ENCODE assay signal across 8 cellular contexts in genomic region chr3:146543461-146544012, GRCh38. TPM values are rescaled to one million over a fixed set of nuclear protein-coding genes. Genes with fewer than 3 reads are reported as not detected.
DNase-seq lines count a peak whose midpoint lies in the region; ATAC-seq, FAIRE-seq and TF ChIP-seq lines count a peak whose summit lies in the region.

No MANE protein-coding gene starts in this region.

- H3K36me3 Mint-ChIP-seq in GM23338 (ENCODE audit: low read depth), result peaks cover 24% of the 10 kb centered on the region

- H3K4me1 ChIP-seq in GM23338 (ENCODE audit: insufficient read depth) (peaks cover 30% of the 10 kb centered on the region), keratinocyte (ENCODE audit: control insufficient read depth, extremely low read depth, insufficient read depth, low read length) (peaks cover 27% of the 10 kb centered on the region), stomach (peaks cover 15 to 56% (median 37%) of the 10 kb centered on the region in 4 donors)

- no peak overlapping the region for H3K27ac Mint-ChIP-seq in GM23338

- FAIRE-seq in keratinocyte (lab: Jason Lieb, UNC), result no peak

- H3K4me1 Mint-ChIP-seq in GM23338, result peaks cover 16% of the 10 kb centered on the region

- H4K20me1 ChIP-seq in GM23338 (replicated peaks; ENCODE audit: insufficient read depth), result peaks cover 9% of the 10 kb centered on the region; the same call in 1 of the 2 replicates
- H4K20me1 ChIP-seq in keratinocyte (ENCODE audit: control insufficient read depth, extremely low read depth, insufficient read depth, low read length), result no peaks in the 10 kb centered on the region

- peaks cover 4% of the 10 kb centered on the region for H3K27me3 Mint-ChIP-seq in GM23338 (ENCODE audit: insufficient read depth, low read depth, poor library complexity)

- DNase-seq in GM12864 (ENCODE audit: low read depth) (no peak), GM23338 (ENCODE audit: low spot score) (no peak), MG63 (no peak), astrocyte of the spinal cord (ENCODE audit: low read depth, low spot score) (peak; percentile 36), keratinocyte (ENCODE audit: low read depth, low spot score) (no peak), stomach (no peak), NCI-H226 (no peak), ureter (ENCODE audit: low spot score) (no peak)

- peaks cover 5% of the 10 kb centered on the region; the same call in 1 of the 2 replicates for H3K9me2 ChIP-seq in GM23338 (ENCODE audit: insufficient read depth)

- in situ Hi-C loops in astrocyte of the spinal cord (cut with HindIII; ENCODE audit: low sequenced_read_pairs), result no loop called here

- no peak for TF ChIP-seq CTCF in GM12864 (IDR thresholded peaks at IDR 0.05; ENCODE audit: low read depth, low read length, missing control alignments)
- TF ChIP-seq CTCF in GM23338 (conservative IDR thresholded peaks at IDR 0.05; ENCODE audit: low read depth in 2 of 2), result no peak
- TF ChIP-seq CTCF in astrocyte of the spinal cord (IDR thresholded peaks at IDR 0.05; ENCODE audit: low read depth, low read length), result no peak
- no peak for TF ChIP-seq CTCF in keratinocyte (optimal IDR thresholded peaks at IDR 0.05 in 1 of 3, IDR thresholded peaks at IDR 0.05 in 1 of 3, conservative IDR thresholded peaks at IDR 0.05 in 1 of 3; ENCODE audit: extremely low read depth in 1 of 3, insufficient read depth in 2 of 3, low read length in 3 of 3)
- no peak for TF ChIP-seq CTCF in stomach (IDR thresholded peaks at IDR 0.05)

- intact Hi-C loops in stomach (cut with DNase I; ENCODE audit: low total_unique reads), result no loop called here

- no peaks in the 10 kb centered on the region for H3K27me3 ChIP-seq in GM23338 (ENCODE audit: insufficient read depth)
- no peaks in the 10 kb centered on the region for H3K27me3 ChIP-seq in MG63
- H3K27me3 ChIP-seq in keratinocyte (ENCODE audit: control insufficient read depth, extremely low read depth, insufficient read depth, low read length), result no peaks in the 10 kb centered on the region
- no peaks in the 10 kb centered on the region for H3K27me3 ChIP-seq in stomach

- peaks cover 12% of the 10 kb centered on the region for H3K36me3 ChIP-seq in GM23338 (ENCODE audit: insufficient read depth)
- H3K36me3 ChIP-seq in MG63, result peaks cover 54% of the 10 kb centered on the region
- no peaks in the 10 kb centered on the region for H3K36me3 ChIP-seq in keratinocyte (ENCODE audit: control insufficient read depth in 2 of 2, extremely low read depth in 1 of 2, insufficient read depth in 2 of 2, low read length in 2 of 2)
- peaks cover 0 to 6% (median 2%) of the 10 kb centered on the region in 4 donors for H3K36me3 ChIP-seq in stomach

- peak; percentile 43 for ATAC-seq in GM23338

- 4 to 8% (median 5%) methylated on average over 8 to 10 of the region's 10 CpGs for WGBS in stomach, 5 donors

- H3K9me3 ChIP-seq in MG63 (no peaks in the 10 kb centered on the region), keratinocyte (ENCODE audit: control insufficient read depth, low read depth, low read length) (no peaks in the 10 kb centered on the region), stomach (no peaks in the 10 kb centered on the region)

- H3K4me2 ChIP-seq in GM23338 (peak overlapping the region; percentile 90), keratinocyte (ENCODE audit: control insufficient read depth, extremely low read depth, insufficient read depth, low read depth, low read length) (peak overlapping the region; percentile 96)

- dilution Hi-C loops in keratinocyte (cut with MboI; ENCODE audit: extremely low pct_ligation_motif_present, low sequenced_read_pairs), result no loop called here

- peaks cover 13% of the 10 kb centered on the region for H3K9me3 Mint-ChIP-seq in GM23338

- H3K9me1 ChIP-seq in keratinocyte (ENCODE audit: control insufficient read depth, extremely low read depth, insufficient read depth, low read length), result no peaks in the 10 kb centered on the region

- no peak overlapping the region for H3K27ac ChIP-seq in GM23338 (ENCODE audit: low read depth)
- H3K27ac ChIP-seq in keratinocyte (ENCODE audit: control insufficient read depth, insufficient read depth, low read length), result peak overlapping the region; percentile 95
- peak overlapping the region; percentile 88 to 99 (median 97) for H3K27ac ChIP-seq in stomach

- no peaks in the 10 kb centered on the region for H3F3A ChIP-seq in GM23338 (replicated peaks; ENCODE audit: low read depth)

- H3K4me3 Mint-ChIP-seq in GM23338, result peak overlapping the region; percentile 86

- no peak for TF ChIP-seq POLR2A in stomach (IDR thresholded peaks at IDR 0.05)

- peak overlapping the region; percentile 96 for H3K9ac ChIP-seq in keratinocyte (ENCODE audit: control insufficient read depth, extremely low read depth, insufficient read depth, low read length)

- H2AFZ ChIP-seq in GM23338 (no peak overlapping the region), keratinocyte (ENCODE audit: control insufficient read depth, low read length) (no peak overlapping the region)

- H3K79me2 ChIP-seq in GM23338 (replicated peaks; ENCODE audit: insufficient read depth), result peaks cover 55% of the 10 kb centered on the region
- peaks cover 70% of the 10 kb centered on the region for H3K79me2 ChIP-seq in keratinocyte (ENCODE audit: control insufficient read depth, insufficient read depth, low read length)

- H3K4me3 ChIP-seq in GM12864 (ENCODE audit: low read depth, low read length) (peak overlapping the region; percentile 77), GM23338 (peak overlapping the region; percentile 84), MG63 (peak overlapping the region; percentile 95), astrocyte of the spinal cord (ENCODE audit: low read depth, low read length) (peak overlapping the region; percentile 79), keratinocyte (ENCODE audit: control insufficient read depth in 2 of 3, extremely low read depth in 1 of 3, insufficient read depth in 2 of 3, low read depth in 1 of 3, low read length in 3 of 3) (peak overlapping the region; percentile 82 to 95 (median 92)), stomach (peak overlapping the region; percentile 56 to 88 (median 73))

- TF ChIP-seq EP300 in stomach (IDR thresholded peaks at IDR 0.05), result peak; percentile 45

TF ChIP-seq in GM23338, 12 proteins besides CTCF, POLR2A, EP300 and RAD21 (continues in another document):
- TF ChIP-seq STAT1 (IDR thresholded peaks at IDR 0.05; ENCODE audit: unreplicated experiment) (no peak), ZNF331 (CRISPR knock-in tag; IDR thresholded peaks at IDR 0.05; ENCODE audit: low read depth) (no peak), POLR2AphosphoS5 (IDR thresholded peaks at IDR 0.05; ENCODE audit: low read depth) (no peak), EZH2phosphoT487 (IDR thresholded peaks at IDR 0.05; ENCODE audit: unreplicated experiment) (no peak), REST (IDR thresholded peaks at IDR 0.05; ENCODE audit: unreplicated experiment) (no peak), CREB1 (CRISPR knock-in tag; IDR thresholded peaks at IDR 0.05; ENCODE audit: low read depth) (no peak), EZH2 (IDR thresholded peaks at IDR 0.05; ENCODE audit: low read depth, unreplicated experiment) (no peak), ETS1 (IDR thresholded peaks at IDR 0.05) (no peak)

RNA-seq across cellular contexts. Expression of gene PLSCR1, which starts 0.9 kb away (rescaled TPM):
- 70.2 and 78.3 TPM in 2 replicates for total RNA-seq in GM23338 (2014; rRNA removed; shearing (Covaris generic))
- polyA plus RNA-seq in GM23338 (2016; fragmentation: Nextera tagmentation; extraction: Ambion mirVana), result 47.3 and 62.7 TPM in 2 replicates
- 113 and 117 TPM in 2 replicates for total RNA-seq in MG63 (2014; rRNA removed; shearing (Covaris generic); ENCODE audit: low replicate concordance)
- 42.4 to 132 TPM (median 77.6 TPM) in 3 replicates for polyA plus RNA-seq in keratinocyte
- polyA plus RNA-seq in keratinocyte (2011; ENCODE audit: low read depth), result 11.2 TPM
- 63.7 and 84.7 TPM in 2 replicates for polyA plus RNA-seq in keratinocyte (2011; cell fraction: cytosol; rRNA removed)
- polyA plus RNA-seq in keratinocyte (2011; cell fraction: nucleus; rRNA removed), result 82.9 and 95.8 TPM in 2 replicates
- 19.3 and 101 TPM in 2 replicates for polyA plus RNA-seq in keratinocyte (2012; ENCODE audit: low replicate concordance)
- polyA minus RNA-seq in keratinocyte, result 43.4 to 74.4 TPM (median 56.0 TPM) in 3 replicates
- 47.8 TPM for polyA minus RNA-seq in keratinocyte (2011; cell fraction: cytosol; rRNA and poly(A)+ RNA removed)
- polyA minus RNA-seq in keratinocyte (2011; cell fraction: nucleus; rRNA and poly(A)+ RNA removed), result 54.4 and 91.7 TPM in 2 replicates
- total RNA-seq in stomach, result 100 to 1,000 TPM in 2 of 5 donors, 10 to 100 TPM in 3; 18.7 to 506 (median 90.3) TPM
- polyA plus RNA-seq in stomach, result 10 to 100 TPM; 31.5 to 66.4 (median 48.4) TPM
- 136 TPM for total RNA-seq in ureter
